12 cellular contexts compared by ENCODE assay signal in genomic region chr4:55359397-55359916, GRCh38. TPM values are rescaled to one million over a fixed set of nuclear protein-coding genes. Genes with fewer than 3 reads are reported as not detected.
A peak's percentile ranks its signal among the peaks of the same experiment; 100 is the strongest.
DNase-seq lines count a peak whose midpoint lies in the region; ATAC-seq and TF ChIP-seq lines count a peak whose summit lies in the region.
"Had no signal": no experiment of that assay in that cellular context is flagged by ENCODE, and none has a peak within 500 bp of the region (broad histone marks: within the 10 kb centered on the region; RNA-seq: fewer than 3 reads in every experiment).

No MANE protein-coding gene starts in this region.

- no peak overlapping the region for H3K4me3 ChIP-seq in OCI-LY7 (ENCODE audit: low read depth, low read length, poor library complexity, severe bottlenecking)
- no peak overlapping the region for H3K4me3 ChIP-seq in dorsolateral prefrontal cortex
- H3K4me3 ChIP-seq in lower lobe of right lung = no peak overlapping the region
- H3K4me3 ChIP-seq in transverse colon = no peak overlapping the region

- no peak for TF ChIP-seq POLR2A in transverse colon (IDR thresholded peaks at IDR 0.05)

- H3K9me3 Mint-ChIP-seq in naive thymus-derived CD8-positive, alpha-beta T cell = no peaks in the 10 kb centered on the region

- no peaks in the 10 kb centered on the region for H3K27me3 ChIP-seq in dorsolateral prefrontal cortex
- H3K27me3 ChIP-seq in lower lobe of right lung (ENCODE audit: low read depth) = no peaks in the 10 kb centered on the region
- H3K27me3 ChIP-seq in transverse colon = no peaks in the 10 kb centered on the region

- no peak for TF ChIP-seq CTCF in OCI-LY7 (conservative IDR thresholded peaks at IDR 0.05; ENCODE audit: low read length)
- no peak for TF ChIP-seq CTCF in dorsolateral prefrontal cortex (IDR thresholded peaks at IDR 0.05 in 54 of 56, conservative IDR thresholded peaks at IDR 0.05 in 2 of 56; ENCODE audit: low read depth in 1 of 56, partially characterized antibody in 56 of 56)
- no peak for TF ChIP-seq CTCF in lower lobe of right lung (IDR thresholded peaks at IDR 0.05)
- TF ChIP-seq CTCF in transverse colon (IDR thresholded peaks at IDR 0.05) = no peak

- WGBS in transverse colon (ENCODE audit: low coverage in 1 of 2), 2 donors = 68 to 100% methylated on average over 1 to 8 of the region's 8 CpGs

- H3K4me1 ChIP-seq in OCI-LY7 (ENCODE audit: insufficient read depth, low read length, poor library complexity, severe bottlenecking) (peaks cover 19% of the 10 kb centered on the region), lower lobe of right lung (peaks cover 25% of the 10 kb centered on the region), transverse colon (peaks cover 0 to 20% (median 15%) of the 10 kb centered on the region in 4 donors)

- CTCF ChIA-PET in OCI-LY7 (lab: Charles Lee; ENCODE audit: unreplicated experiment) = no interaction called here

- H3K4me1 Mint-ChIP-seq in naive thymus-derived CD8-positive, alpha-beta T cell = peaks cover 0 to 6% (median under 1%) of the 10 kb centered on the region in 4 donors

- H3K4me3 Mint-ChIP-seq in naive thymus-derived CD8-positive, alpha-beta T cell = no peak overlapping the region

- H3K79me2 ChIP-seq in OCI-LY7 (ENCODE audit: insufficient read depth, low read depth, low read length) = no peaks in the 10 kb centered on the region

- H3K36me3 Mint-ChIP-seq in naive thymus-derived CD8-positive, alpha-beta T cell = peaks cover 0 to 2% (median 0%) of the 10 kb centered on the region in 3 donors

- H2AFZ ChIP-seq in OCI-LY7 (ENCODE audit: low read length) = peak overlapping the region; percentile 69

- H3K36me3 ChIP-seq in OCI-LY7 (ENCODE audit: insufficient read depth, low read length) = no peaks in the 10 kb centered on the region
- H3K36me3 ChIP-seq in lower lobe of right lung = no peaks in the 10 kb centered on the region
- no peaks in the 10 kb centered on the region for H3K36me3 ChIP-seq in transverse colon

- H3K4me2 ChIP-seq in OCI-LY7 (ENCODE audit: low read length) = peak overlapping the region; percentile 67

- no peak for TF ChIP-seq EP300 in transverse colon (IDR thresholded peaks at IDR 0.05; ENCODE audit: low read depth)

- DNase-seq in OCI-LY7 (ENCODE audit: low spot score) = no peak
- DNase-seq in dorsolateral prefrontal cortex = no peak
- no peak for DNase-seq in lower lobe of right lung
- DNase-seq in transverse colon = no peak
- DNase-seq in GF-D8 (lab: John Stamatoyannopoulos, UW) = no peak
- no peak for DNase-seq in naive thymus-derived CD8-positive, alpha-beta T cell
- DNase-seq: activated CD4-positive, alpha-beta T cell treated with anti-CD3 and anti-CD28 coated beads for 4 hours; activated effector memory CD4-positive, alpha-beta T cell treated with Interleukin-2 at 50 U/mL for 16 hours; NCI-H1092 had no signal

- H3K27ac Mint-ChIP-seq in naive thymus-derived CD8-positive, alpha-beta T cell = peak overlapping the region in 1 of 10 donors; percentile 50

- ATAC-seq in lower lobe of right lung = peak in 1 of 2 donors; percentile 15
- ATAC-seq in HG02938 (IDR thresholded peaks at IDR 0.05; ENCODE audit: unreplicated experiment) = no peak
- ATAC-seq in naive thymus-derived CD8-positive, alpha-beta T cell = no peak
- ATAC-seq in HG02798 (IDR thresholded peaks at IDR 0.05; ENCODE audit: poor library complexity, unreplicated experiment) = no peak

- no peaks in the 10 kb centered on the region for H3K27me3 Mint-ChIP-seq in naive thymus-derived CD8-positive, alpha-beta T cell

- in situ Hi-C loops in transverse colon (cut with MboI; ENCODE audit: low pct_ligation_motif_present in 1 of 4, low pct_unique_long_range_greater_than_20kb in 1 of 4, low sequenced_read_pairs in 3 of 4) = loop anchor here in 2 of 4 donors (10.0 to 25.0 kb wide), 3 partner anchors 195 to 503 kb away; partner anchors contain the start of gene EXOC1 (in 1 of the 2)

- H3K9me3 ChIP-seq in OCI-LY7 (ENCODE audit: low read length) = no peaks in the 10 kb centered on the region
- H3K9me3 ChIP-seq in lower lobe of right lung = no peaks in the 10 kb centered on the region
- no peaks in the 10 kb centered on the region for H3K9me3 ChIP-seq in transverse colon

- POLR2A ChIA-PET in OCI-LY7 (lab: Charles Lee) = interaction anchor here (0.9 to 1.2 kb wide), 3 partner anchors 11 to 27 kb away, joined by 3 to 4 read pairs (median 3); no protein-coding TSS in a partner anchor
- POLR2A ChIA-PET in naive thymus-derived CD8-positive, alpha-beta T cell (lab: Charles Lee) = no interaction called here

- no peaks in the 10 kb centered on the region for H4K20me1 ChIP-seq in OCI-LY7 (ENCODE audit: insufficient read depth, low read length)

- H3K27ac ChIP-seq in OCI-LY7 (ENCODE audit: low read depth, low read length, poor library complexity, severe bottlenecking) (no peak overlapping the region), dorsolateral prefrontal cortex (peak overlapping the region in 56 of 59 donors; percentile 1 to 100 (median 72)), lower lobe of right lung (peak overlapping the region; percentile 2), transverse colon (peak overlapping the region; percentile 52 to 70 (median 64))
- H3K27ac ChIP-seq: HL-60 had no signal

- H3K9me2 ChIP-seq in OCI-LY7 (ENCODE audit: insufficient read depth, low read length) = no peaks in the 10 kb centered on the region

- intact Hi-C loops in OCI-LY7 (cut with micrococcal nuclease; ENCODE audit: unreplicated experiment) (no loop called here), dorsolateral prefrontal cortex (cut with DNase I) (no loop called here), lower lobe of right lung (cut with DNase I) (no loop called here), transverse colon (cut with DNase I; ENCODE audit: low total_unique reads) (no loop called here)

- no TSS peak for BruUV-seq in OCI-LY7 (replicated peaks; lab: Mats Ljungman, UMichigan)

RNA-seq across cellular contexts. Expression of gene SRD5A3, which starts 13.4 kb away (rescaled TPM):
- 3.9 and 5.9 TPM in 2 replicates for total RNA-seq in OCI-LY7 (2014; rRNA removed; shearing (Covaris generic))
- total RNA-seq in OCI-LY7 (2022) (11.4 and 15.3 TPM in 2 replicates), dorsolateral prefrontal cortex (10 to 100 TPM in 112 of 120 experiments, 1 to 10 TPM in 8; 6.0 to 34.8 (median 15.9) TPM), lower lobe of right lung (21.1 TPM), transverse colon (10 to 100 TPM in 1 of 4 donors, 1 to 10 TPM in 3; 1.2 to 13.5 (median 4.9) TPM)
- 1 to 10 TPM; 3.2 to 5.7 TPM for total RNA-seq in naive thymus-derived CD8-positive, alpha-beta T cell
- polyA plus RNA-seq in naive thymus-derived CD8-positive, alpha-beta T cell = 10 to 100 TPM in 2 of 3 donors, 1 to 10 TPM in 1; 7.5 to 14.8 (median 12.8) TPM

RNA-seq across cellular contexts. Expression of gene TMEM165, which starts 36.3 kb away (rescaled TPM):
- 67.1 and 70.8 TPM in 2 replicates for total RNA-seq in OCI-LY7 (2014; rRNA removed; shearing (Covaris generic))
- total RNA-seq in OCI-LY7 (2022) = 86.1 and 94.0 TPM in 2 replicates
- total RNA-seq in dorsolateral prefrontal cortex = 100 to 1,000 TPM in 101 of 120 experiments, 10 to 100 TPM in 19; 53.1 to 690 (median 173) TPM
- 140 TPM for total RNA-seq in lower lobe of right lung
- total RNA-seq in transverse colon = 100 to 1,000 TPM in 3 of 4 donors, 10 to 100 TPM in 1; 79.5 to 215 (median 136) TPM
- 10 to 100 TPM; 62.5 to 63.3 TPM for total RNA-seq in naive thymus-derived CD8-positive, alpha-beta T cell
- 10 to 100 TPM; 16.0 to 32.7 (median 25.9) TPM for polyA plus RNA-seq in naive thymus-derived CD8-positive, alpha-beta T cell
